ENCODE assay signal across 2 cellular contexts in the genomic region with DNA sequence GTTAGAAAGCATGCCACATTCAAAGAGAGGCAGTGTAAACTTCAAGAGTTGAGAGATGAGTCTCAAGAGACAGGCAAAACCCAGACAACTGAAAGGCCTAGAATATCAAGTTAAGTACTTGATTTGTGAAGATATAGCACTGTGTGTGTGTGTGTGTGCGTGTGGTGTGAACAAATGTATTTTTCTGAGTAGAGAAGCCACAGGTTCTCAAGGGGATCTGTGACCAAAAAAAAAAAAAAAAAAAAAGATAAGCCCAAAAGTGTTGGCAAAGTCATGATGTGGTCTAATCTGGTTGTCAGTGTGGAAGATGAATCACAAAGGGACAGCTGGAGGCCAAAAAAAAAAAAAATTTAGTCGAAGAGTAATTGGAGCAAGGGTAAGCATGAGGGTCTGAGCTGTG.
TF ChIP-seq lines count a peak whose summit lies in the region.

No MANE protein-coding gene starts in this region.

TF ChIP-seq in liver, 16 proteins besides CTCF, POLR2A, EP300 and RAD21:
- TF ChIP-seq, protein P1, sequence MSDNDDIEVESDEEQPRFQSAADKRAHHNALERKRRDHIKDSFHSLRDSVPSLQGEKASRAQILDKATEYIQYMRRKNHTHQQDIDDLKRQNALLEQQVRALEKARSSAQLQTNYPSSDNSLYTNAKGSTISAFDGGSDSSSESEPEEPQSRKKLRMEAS (IDR thresholded peaks at IDR 0.05), result no peak
- TF ChIP-seq NR2F2 (IDR thresholded peaks at IDR 0.05), result no peak
- no peak for TF ChIP-seq HNF4G (IDR thresholded peaks at IDR 0.05)
- TF ChIP-seq, protein P2, sequence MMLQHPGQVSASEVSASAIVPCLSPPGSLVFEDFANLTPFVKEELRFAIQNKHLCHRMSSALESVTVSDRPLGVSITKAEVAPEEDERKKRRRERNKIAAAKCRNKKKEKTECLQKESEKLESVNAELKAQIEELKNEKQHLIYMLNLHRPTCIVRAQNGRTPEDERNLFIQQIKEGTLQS (IDR thresholded peaks at IDR 0.05), result no peak
- no peak for TF ChIP-seq GABPA (IDR thresholded peaks at IDR 0.05 in 1 of 2, conservative IDR thresholded peaks at IDR 0.05 in 1 of 2)
- TF ChIP-seq YY1 (IDR thresholded peaks at IDR 0.05), result no peak
- TF ChIP-seq, protein P3, sequence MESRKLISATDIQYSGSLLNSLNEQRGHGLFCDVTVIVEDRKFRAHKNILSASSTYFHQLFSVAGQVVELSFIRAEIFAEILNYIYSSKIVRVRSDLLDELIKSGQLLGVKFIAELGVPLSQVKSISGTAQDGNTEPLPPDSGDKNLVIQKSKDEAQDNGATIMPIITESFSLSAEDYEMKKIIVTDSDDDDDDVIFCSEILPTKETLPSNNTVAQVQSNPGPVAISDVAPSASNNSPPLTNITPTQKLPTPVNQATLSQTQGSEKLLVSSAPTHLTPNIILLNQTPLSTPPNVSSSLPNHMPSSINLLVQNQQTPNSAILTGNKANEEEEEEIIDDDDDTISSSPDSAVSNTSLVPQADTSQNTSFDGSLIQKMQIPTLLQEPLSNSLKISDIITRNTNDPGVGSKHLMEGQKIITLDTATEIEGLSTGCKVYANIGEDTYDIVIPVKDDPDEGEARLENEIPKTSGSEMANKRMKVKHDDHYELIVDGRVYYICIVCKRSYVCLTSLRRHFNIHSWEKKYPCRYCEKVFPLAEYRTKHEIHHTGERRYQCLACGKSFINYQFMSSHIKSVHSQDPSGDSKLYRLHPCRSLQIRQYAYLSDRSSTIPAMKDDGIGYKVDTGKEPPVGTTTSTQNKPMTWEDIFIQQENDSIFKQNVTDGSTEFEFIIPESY (IDR thresholded peaks at IDR 0.05), result no peak
- TF ChIP-seq SP1 (IDR thresholded peaks at IDR 0.05), result no peak
- TF ChIP-seq FOXA2 (IDR thresholded peaks at IDR 0.05), result no peak
- no peak for TF ChIP-seq EGR1 (IDR thresholded peaks at IDR 0.05; ENCODE audit: low read depth in 2 of 2)
- no peak for TF ChIP-seq RXRA (IDR thresholded peaks at IDR 0.05)

TF ChIP-seq in HepG2, 621 proteins besides CTCF, POLR2A, EP300 and RAD21:
- TF ChIP-seq DNMT3B (CRISPR knock-in tag; conservative IDR thresholded peaks at IDR 0.05), result no peak
